Comparison of ENCODE assay signal across 12 cellular contexts in the genomic region with DNA sequence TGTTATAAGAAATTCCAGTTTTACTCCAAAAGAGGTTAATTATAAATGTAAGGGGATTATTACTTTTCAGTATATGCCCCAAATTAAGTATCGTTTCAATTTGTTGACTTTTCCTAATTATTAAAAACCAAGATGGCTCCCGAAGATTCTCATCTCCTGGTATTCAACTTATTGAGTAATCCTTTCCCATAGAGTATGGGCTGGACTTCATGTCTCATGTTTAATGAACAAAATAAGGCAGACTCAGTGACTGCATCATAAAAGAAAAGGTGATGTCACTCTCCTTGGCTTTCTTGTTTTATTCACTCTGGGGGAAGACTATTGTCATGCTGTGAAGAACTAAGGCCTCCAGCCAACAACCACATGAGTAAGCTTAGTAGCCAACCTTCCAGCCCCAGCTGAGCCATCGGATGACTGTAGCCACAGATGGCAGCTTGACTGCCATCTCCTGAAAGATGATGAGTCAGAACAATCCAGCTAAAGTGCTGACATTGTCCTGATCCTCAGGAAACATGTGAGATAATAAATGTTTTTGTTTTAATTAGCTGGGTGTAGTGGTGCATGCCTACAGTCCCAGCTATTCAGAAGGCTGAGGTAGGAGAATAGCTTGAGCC. TPM values are rescaled to one million over a fixed set of nuclear protein-coding genes. Genes with fewer than 3 reads are reported as not detected.
DNase-seq lines count a peak whose midpoint lies in the region.
"Had no signal": no experiment of that assay in that cellular context is flagged by ENCODE, and none has a peak within 500 bp of the region (broad histone marks: within the 10 kb centered on the region; RNA-seq: fewer than 3 reads in every experiment).

No MANE protein-coding gene starts in this region.

- no peak overlapping the region for H3K27ac Mint-ChIP-seq in activated T-helper 1 cell treated with anti-CD3 and anti-CD28 coated beads, Interleukin-12 subunit alpha, Interleukin-12 subunit beta, Interleukin-2, Interleukin-4 antibody, amounts not matched to agents 30 ng/mL and 10 ng/mL and 1 ng/mL, durations not matched to agents 14 hours and 24 hours and 36 hours
- H3K27ac Mint-ChIP-seq: naive B cell had no signal

- intact Hi-C loops in activated T-helper 1 cell treated with anti-CD3 and anti-CD28 coated beads, Interleukin-12 subunit alpha, Interleukin-12 subunit beta, Interleukin-2, Interleukin-4 antibody, amounts not matched to agents 30 ng/mL and 10 ng/mL and 1 ng/mL, durations not matched to agents 14 hours and 24 hours and 36 hours (cut with micrococcal nuclease) = no loop called here

- H3K4me1 Mint-ChIP-seq in activated T-helper 1 cell treated with anti-CD3 and anti-CD28 coated beads, Interleukin-12 subunit alpha, Interleukin-12 subunit beta, Interleukin-2, Interleukin-4 antibody, amounts not matched to agents 30 ng/mL and 10 ng/mL and 1 ng/mL, durations not matched to agents 14 hours and 24 hours and 36 hours (ENCODE audit: low read depth) = no peaks in the 10 kb centered on the region
- H3K4me1 Mint-ChIP-seq: naive B cell had no signal

- DNase-seq in EL = peak; percentile 94
- DNase-seq in M059J (ENCODE audit: low read depth) = peak; percentile 96
- peak; percentile 85 for DNase-seq in astrocyte of the hippocampus (ENCODE audit: low read depth, low spot score)
- DNase-seq in kidney glomerular epithelial cell (lab: John Stamatoyannopoulos, UW) = peak; percentile 59
- no peak for DNase-seq in activated T-helper 1 cell treated with anti-CD3 and anti-CD28 coated beads, Interleukin-12 subunit alpha, Interleukin-12 subunit beta, Interleukin-2, Interleukin-4 antibody, amounts not matched to agents 30 ng/mL and 10 ng/mL and 1 ng/mL, durations not matched to agents 14 hours and 24 hours and 36 hours (ENCODE audit: low spot score)
- no peak for DNase-seq in KG1 (lab: John Stamatoyannopoulos, UW)
- no peak for DNase-seq in effector CD8-positive, alpha-beta T cell (lab: John Stamatoyannopoulos, UW)
- DNase-seq in putamen (ENCODE audit: low spot score) = no peak
- DNase-seq: Caco-2, naive B cell, NCI-H2029, T-helper 1 cell had no signal

- no peaks in the 10 kb centered on the region for H3K36me3 Mint-ChIP-seq in activated T-helper 1 cell treated with anti-CD3 and anti-CD28 coated beads, Interleukin-12 subunit alpha, Interleukin-12 subunit beta, Interleukin-2, Interleukin-4 antibody, amounts not matched to agents 30 ng/mL and 10 ng/mL and 1 ng/mL, durations not matched to agents 14 hours and 24 hours and 36 hours (ENCODE audit: low read depth)
- H3K36me3 Mint-ChIP-seq: naive B cell had no signal

- no peaks in the 10 kb centered on the region for H3K9me3 Mint-ChIP-seq in activated T-helper 1 cell treated with anti-CD3 and anti-CD28 coated beads, Interleukin-12 subunit alpha, Interleukin-12 subunit beta, Interleukin-2, Interleukin-4 antibody, amounts not matched to agents 30 ng/mL and 10 ng/mL and 1 ng/mL, durations not matched to agents 14 hours and 24 hours and 36 hours
- H3K9me3 Mint-ChIP-seq: naive B cell had no signal

- H3K27me3 Mint-ChIP-seq in activated T-helper 1 cell treated with anti-CD3 and anti-CD28 coated beads, Interleukin-12 subunit alpha, Interleukin-12 subunit beta, Interleukin-2, Interleukin-4 antibody, amounts not matched to agents 30 ng/mL and 10 ng/mL and 1 ng/mL, durations not matched to agents 14 hours and 24 hours and 36 hours (ENCODE audit: insufficient read depth) = peaks cover 15% of the 10 kb centered on the region

- H3K4me3 Mint-ChIP-seq in activated T-helper 1 cell treated with anti-CD3 and anti-CD28 coated beads, Interleukin-12 subunit alpha, Interleukin-12 subunit beta, Interleukin-2, Interleukin-4 antibody, amounts not matched to agents 30 ng/mL and 10 ng/mL and 1 ng/mL, durations not matched to agents 14 hours and 24 hours and 36 hours = no peak overlapping the region
- H3K4me3 Mint-ChIP-seq: naive B cell had no signal

RNA-seq across cellular contexts. Expression of a gene that starts 17.3 kb away (rescaled TPM):
- 59.1 and 72.0 TPM in 2 replicates for total RNA-seq in M059J (2014; rRNA removed; shearing (Covaris generic))
- total RNA-seq in activated T-helper 1 cell treated with anti-CD3 and anti-CD28 coated beads, Interleukin-12 subunit alpha, Interleukin-12 subunit beta, Interleukin-2, Interleukin-4 antibody, amounts not matched to agents 30 ng/mL and 10 ng/mL and 1 ng/mL, durations not matched to agents 14 hours and 24 hours and 36 hours = 0.42 and 0.62 TPM in 2 replicates

Comparison
In these comparisons a context has a peak if more than half of its experiments do, and no peak if none do; other contexts are left out.
1. DNase-seq: peak in EL (single experiment), M059J (single experiment), astrocyte of the hippocampus (single experiment) and kidney glomerular epithelial cell (single experiment); none in activated T-helper 1 cell treated with anti-CD3 and anti-CD28 coated beads, Interleukin-12 subunit alpha, Interleukin-12 subunit beta, Interleukin-2, Interleukin-4 antibody, amounts not matched to agents 30 ng/mL and 10 ng/mL and 1 ng/mL, durations not matched to agents 14 hours and 24 hours and 36 hours (single experiment), KG1 (single experiment), effector CD8-positive, alpha-beta T cell (single experiment) and putamen (single experiment).
2. RNA of a gene that starts 17.3 kb away (total RNA-seq): 59.1 to 72.0 TPM in M059J; 0.42 to 0.62 TPM in activated T-helper 1 cell treated with anti-CD3 and anti-CD28 coated beads, Interleukin-12 subunit alpha, Interleukin-12 subunit beta, Interleukin-2, Interleukin-4 antibody, amounts not matched to agents 30 ng/mL and 10 ng/mL and 1 ng/mL, durations not matched to agents 14 hours and 24 hours and 36 hours; every median in the first group is over 10 times any median in the second.